ENCODE assay signal across 9 cellular contexts in the genomic region with DNA sequence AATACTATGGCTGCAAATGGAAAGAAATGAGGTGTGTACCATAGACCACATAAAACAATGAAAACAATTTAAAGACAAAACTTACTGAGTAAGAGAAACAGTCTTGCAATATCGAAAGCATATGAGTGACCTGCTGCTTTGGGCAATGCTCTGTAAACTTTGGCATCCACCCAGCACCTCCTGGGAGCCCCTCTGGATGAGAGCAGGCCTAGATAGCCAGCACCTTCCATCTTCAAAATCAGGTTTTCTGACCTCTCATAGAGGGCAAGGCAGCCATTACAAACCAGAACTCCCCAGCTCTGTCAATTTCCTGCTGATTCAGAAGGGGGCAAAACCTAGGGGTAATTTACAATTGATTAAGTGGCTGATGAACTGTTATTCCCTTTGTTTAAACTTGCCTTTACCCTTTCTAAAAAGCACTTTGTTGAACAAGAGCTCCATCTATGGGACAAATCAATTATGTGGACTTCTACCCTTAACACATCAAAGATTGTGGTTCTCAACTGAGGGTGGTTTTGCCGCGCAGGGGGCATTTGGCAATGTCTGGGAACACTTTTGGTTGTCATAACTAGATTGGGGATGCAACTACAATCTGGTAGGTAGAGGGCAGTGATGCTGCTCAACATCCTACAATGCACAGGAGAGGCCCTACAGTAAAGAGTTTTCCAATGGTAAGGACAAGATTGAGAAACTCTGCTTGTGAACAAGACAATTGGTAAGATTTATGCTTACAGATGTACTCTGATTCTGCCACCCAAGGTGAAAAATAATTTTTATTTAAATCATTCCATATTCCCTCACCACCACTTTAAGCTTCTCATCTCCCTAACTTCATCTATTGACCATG.
DNase-seq lines count a peak whose midpoint lies in the region; ATAC-seq and TF ChIP-seq lines count a peak whose summit lies in the region.
"Had no signal": no experiment of that assay in that cellular context is flagged by ENCODE, and none has a peak within 500 bp of the region (broad histone marks: within the 10 kb centered on the region; RNA-seq: fewer than 3 reads in every experiment).

No MANE protein-coding gene starts in this region.

- H3K27me3 ChIP-seq in breast epithelium (no peaks in the 10 kb centered on the region), thoracic aorta (replicated peaks; ENCODE audit: insufficient read depth) (no peaks in the 10 kb centered on the region)

- H3K9me3 ChIP-seq in breast epithelium (peaks cover 0 to 20% of the 10 kb centered on the region in 2 donors), thoracic aorta (peaks cover 17% of the 10 kb centered on the region)

- TF ChIP-seq CTCF in MCF 10A (IDR thresholded peaks at IDR 0.05; ENCODE audit: unreplicated experiment): peak; percentile 52
- TF ChIP-seq CTCF in breast epithelium (IDR thresholded peaks at IDR 0.05): peak in 1 of 3 donors; percentile 40
- TF ChIP-seq CTCF in thoracic aorta (IDR thresholded peaks at IDR 0.05): peak; percentile 31

- H3K27me3 Mint-ChIP-seq in MCF 10A (ENCODE audit: insufficient read depth, unreplicated experiment): peaks cover 14% of the 10 kb centered on the region

- CTCF ChIA-PET in MCF 10A (lab: Yijun Ruan, JAX): interaction anchor here (0.6 to 4.8 kb wide), 38 partner anchors 8 to 1943 kb away, joined by 3 to 67 read pairs (median 4); no protein-coding TSS in a partner anchor

- intact Hi-C loops in MCF 10A (cut with micrococcal nuclease): loop anchor here (1.0 to 5.0 kb wide), 7 partner anchors 187 to 993 kb away; no protein-coding TSS in a partner anchor
- intact Hi-C loops in breast epithelium (cut with DNase I; ENCODE audit: low total_unique reads): no loop called here

- DNase-seq in MCF 10A (ENCODE audit: unreplicated experiment) (peak; percentile 56), breast epithelium (ENCODE audit: low spot score in 2 of 2) (no peak), SHP77 (lab: John Stamatoyannopoulos, UW) (peak; percentile 34 to 45), glomerular endothelial cell (ENCODE audit: extremely low read depth, low read depth, low spot score) (peak; percentile 51), thoracic aorta (ENCODE audit: low spot score) (no peak)

- POLR2A ChIA-PET in MCF 10A (lab: Yijun Ruan, JAX): no interaction called here

- no peaks in the 10 kb centered on the region for H3K36me3 ChIP-seq in breast epithelium
- no peaks in the 10 kb centered on the region for H3K36me3 ChIP-seq in thoracic aorta

- ATAC-seq in thoracic aorta (ENCODE audit: insufficient number of reproducible peaks, low FRiP score, low read depth) (no peak), GM18511 (IDR thresholded peaks at IDR 0.05; ENCODE audit: unreplicated experiment) (no peak), HG03565 (IDR thresholded peaks at IDR 0.05; ENCODE audit: unreplicated experiment) (no peak), GM21526 (IDR thresholded peaks at IDR 0.05; ENCODE audit: low FRiP score, unreplicated experiment) (no peak)

- no peak overlapping the region for H3K27ac Mint-ChIP-seq in MCF 10A (ENCODE audit: low read depth, unreplicated experiment)

- H3K9me3 Mint-ChIP-seq in MCF 10A (ENCODE audit: unreplicated experiment): peaks cover 18% of the 10 kb centered on the region

- no peaks in the 10 kb centered on the region for H3K36me3 Mint-ChIP-seq in MCF 10A (ENCODE audit: insufficient read depth, unreplicated experiment)

- H3K27ac ChIP-seq in breast epithelium (no peak overlapping the region), thoracic aorta (no peak overlapping the region)
- H3K27ac ChIP-seq: skin epidermis had no signal

- no peak for TF ChIP-seq POLR2A in breast epithelium (IDR thresholded peaks at IDR 0.05)

- no TSS peak for BruUV-seq in MCF 10A (replicated peaks; lab: Mats Ljungman, UMichigan)

- H3K4me1 ChIP-seq in breast epithelium (no peaks in the 10 kb centered on the region), thoracic aorta (ENCODE audit: control insufficient read depth in 1 of 2, low read depth in 2 of 2) (no peaks in the 10 kb centered on the region)

- peaks cover 11% of the 10 kb centered on the region for H3K4me1 Mint-ChIP-seq in MCF 10A (ENCODE audit: insufficient read depth, unreplicated experiment)

- H3K4me3 ChIP-seq in breast epithelium: no peak overlapping the region
- no peak overlapping the region for H3K4me3 ChIP-seq in thoracic aorta
- H3K4me3 ChIP-seq: skin epidermis had no signal

- H3K4me3 Mint-ChIP-seq in MCF 10A (ENCODE audit: unreplicated experiment): no peak overlapping the region

Comparison
In these comparisons a context has a peak if more than half of its experiments do, and no peak if none do; other contexts are left out.
1. DNase-seq: peak in MCF 10A (single experiment), SHP77 (2 of 2) and glomerular endothelial cell (single experiment); none in breast epithelium (0 of 2) and thoracic aorta (single experiment).